Comparison of ENCODE assay signal across 2 cellular contexts in genomic region chr20:23656372-23656771, GRCh38.
TF ChIP-seq lines count a peak whose summit lies in the region.

No MANE protein-coding gene starts in this region.

TF ChIP-seq in A549, 52 proteins besides CTCF, POLR2A, EP300 and RAD21:
- no peak for TF ChIP-seq NFE2L2 (conservative IDR thresholded peaks at IDR 0.05; ENCODE audit: low read length)
- TF ChIP-seq MAFK (IDR thresholded peaks at IDR 0.05; ENCODE audit: partially characterized antibody): peak; percentile 83

TF ChIP-seq in HepG2, 621 proteins besides CTCF, POLR2A, EP300 and RAD21:
- peak; percentile 94 for TF ChIP-seq MAFF (IDR thresholded peaks at IDR 0.05; ENCODE audit: low read depth, low read length)
- 0 out of 2 replicates have a peak, but pooled peaks have one; percentile 17 for TF ChIP-seq DZIP1 (CRISPR knock-in tag; IDR thresholded peaks at IDR 0.05)
- TF ChIP-seq SOX6 (IDR thresholded peaks at IDR 0.05): no peak
- TF ChIP-seq SOX6 (CRISPR knock-in tag; IDR thresholded peaks at IDR 0.05): no peak
- no peak for TF ChIP-seq NR3C1 (CRISPR knock-in tag; IDR thresholded peaks at IDR 0.05)
- TF ChIP-seq CREM (IDR thresholded peaks at IDR 0.05): no peak
- no peak for TF ChIP-seq CREM (CRISPR knock-in tag; IDR thresholded peaks at IDR 0.05)
- peak; percentile 71 for TF ChIP-seq MAFG (CRISPR knock-in tag; IDR thresholded peaks at IDR 0.05)
- peak; percentile 97 for TF ChIP-seq MAFK (conservative IDR thresholded peaks at IDR 0.05 in 1 of 2, IDR thresholded peaks at IDR 0.05 in 1 of 2; ENCODE audit: low read length in 2 of 2)
- TF ChIP-seq ZNF335 (CRISPR knock-in tag; IDR thresholded peaks at IDR 0.05): no peak
- TF ChIP-seq ZNF264 (CRISPR knock-in tag; IDR thresholded peaks at IDR 0.05): no peak
- no peak for TF ChIP-seq RFX1 (IDR thresholded peaks at IDR 0.05)
TF ChIP-seq in HepG2: peak in this region for 4.
